Comparison of ENCODE assay signal across 18 cellular contexts in genomic region chr13:99226493-99226892, GRCh38. TPM values are rescaled to one million over a fixed set of nuclear protein-coding genes. Genes with fewer than 3 reads are reported as not detected.
A peak's percentile ranks its signal among the peaks of the same experiment; 100 is the strongest.
DNase-seq lines count a peak whose midpoint lies in the region; ATAC-seq, FAIRE-seq and TF ChIP-seq lines count a peak whose summit lies in the region.
"Had no signal": no experiment of that assay in that cellular context is flagged by ENCODE, and none has a peak within 500 bp of the region (broad histone marks: within the 10 kb centered on the region; RNA-seq: fewer than 3 reads in every experiment).

No MANE protein-coding gene starts in this region.

- H2BK5ac ChIP-seq in trophoblast cell (ENCODE audit: low read depth, low read length, poor library complexity) = no peak overlapping the region
- H2BK5ac ChIP-seq in mesenchymal stem cell (ENCODE audit: low read depth, low read length, poor library complexity, severe bottlenecking) = no peak overlapping the region

- H3K79me1 ChIP-seq in trophoblast cell (ENCODE audit: low read length) (no peaks in the 10 kb centered on the region), mesenchymal stem cell (replicated peaks; ENCODE audit: low read length, poor library complexity, severe bottlenecking) (peaks cover 18% of the 10 kb centered on the region)

- no peak for ATAC-seq in activated CD8-positive, alpha-beta memory T cell treated with anti-CD3 and anti-CD28 coated beads, Interleukin-2, amount 10 ng/mL, durations not matched to agents 7 days and 5 days
- ATAC-seq: A549; activated naive CD4-positive, alpha-beta T cell treated with anti-CD3 and anti-CD28 coated beads, Interleukin-2, amount 50 U/mL, for 72 hours had no signal

- no peaks in the 10 kb centered on the region for H3K9me3 Mint-ChIP-seq in activated CD8-positive, alpha-beta memory T cell treated with anti-CD3 and anti-CD28 coated beads, Interleukin-2, amount 10 ng/mL, durations not matched to agents 7 days and 5 days (ENCODE audit: low read depth)
- H3K9me3 Mint-ChIP-seq in astrocyte (ENCODE audit: unreplicated experiment) = no peaks in the 10 kb centered on the region
- H3K9me3 Mint-ChIP-seq: activated naive CD4-positive, alpha-beta T cell treated with anti-CD3 and anti-CD28 coated beads, Interleukin-2, amount 50 U/mL, for 72 hours had no signal

- H3K18ac ChIP-seq in trophoblast cell (ENCODE audit: low read length) (no peak overlapping the region), mesenchymal stem cell (ENCODE audit: low read depth in 1 of 2, low read length in 2 of 2) (no peak overlapping the region)

- H3K4ac ChIP-seq in trophoblast cell (ENCODE audit: low read depth, low read length) = peak overlapping the region; percentile 1
- no peak overlapping the region for H3K4ac ChIP-seq in mesenchymal stem cell (ENCODE audit: low read depth in 1 of 2, low read length in 2 of 2)

- H2AFZ ChIP-seq in astrocyte (ENCODE audit: low read depth, low read length) = no peak overlapping the region
- H2AFZ ChIP-seq in trophoblast cell (ENCODE audit: insufficient read depth, low read length, poor library complexity) = no peak overlapping the region
- no peak overlapping the region for H2AFZ ChIP-seq in mesenchymal stem cell (ENCODE audit: low read depth, low read length)

- peaks cover 86% of the 10 kb centered on the region for H3K4me1 Mint-ChIP-seq in activated CD8-positive, alpha-beta memory T cell treated with anti-CD3 and anti-CD28 coated beads, Interleukin-2, amount 10 ng/mL, durations not matched to agents 7 days and 5 days
- peaks cover 39% of the 10 kb centered on the region for H3K4me1 Mint-ChIP-seq in astrocyte (ENCODE audit: low read depth, unreplicated experiment)

- H3K23ac ChIP-seq in trophoblast cell (ENCODE audit: low read length) (no peak overlapping the region), mesenchymal stem cell (ENCODE audit: low read length in 2 of 2) (no peak overlapping the region)

- H3K4me2 ChIP-seq in astrocyte (ENCODE audit: low read length) = no peak overlapping the region
- H3K4me2 ChIP-seq in trophoblast cell (ENCODE audit: low read length) = no peak overlapping the region
- H3K4me2 ChIP-seq in mesenchymal stem cell (ENCODE audit: low read length, poor library complexity, severe bottlenecking) = no peak overlapping the region
- H3K4me2 ChIP-seq: A549 had no signal

- H3K36me3 ChIP-seq in KOPT-K1 (ENCODE audit: insufficient read depth, low read length) = peaks cover 23% of the 10 kb centered on the region
- H3K36me3 ChIP-seq in astrocyte (ENCODE audit: insufficient read depth, low read length) = no peaks in the 10 kb centered on the region
- peaks cover 2 to 6% of the 10 kb centered on the region in 2 experiments for H3K36me3 ChIP-seq in trophoblast cell (ENCODE audit: control insufficient read depth in 1 of 2, insufficient read depth in 2 of 2, low read length in 2 of 2)
- H3K36me3 ChIP-seq in mesenchymal stem cell (ENCODE audit: control insufficient read depth in 1 of 2, insufficient read depth in 2 of 2, low read depth in 1 of 2, low read length in 2 of 2) = peaks cover 0 to 10% of the 10 kb centered on the region in 2 experiments
- H3K36me3 ChIP-seq: upper lobe of left lung had no signal

- H3K4me3 ChIP-seq in astrocyte (ENCODE audit: insufficient read depth, low read depth, low read length) = no peak overlapping the region
- H3K4me3 ChIP-seq in trophoblast cell (ENCODE audit: low read depth, low read length) = no peak overlapping the region
- no peak overlapping the region for H3K4me3 ChIP-seq in mesenchymal stem cell (ENCODE audit: insufficient read depth in 1 of 2, low read depth in 1 of 2, low read length in 2 of 2)
- H3K4me3 ChIP-seq: A549, upper lobe of left lung had no signal

- H3K27me3 Mint-ChIP-seq in activated CD8-positive, alpha-beta memory T cell treated with anti-CD3 and anti-CD28 coated beads, Interleukin-2, amount 10 ng/mL, durations not matched to agents 7 days and 5 days = no peaks in the 10 kb centered on the region
- no peaks in the 10 kb centered on the region for H3K27me3 Mint-ChIP-seq in astrocyte (ENCODE audit: low read depth, unreplicated experiment)
- H3K27me3 Mint-ChIP-seq: memory B cell had no signal

- DNase-seq in activated CD8-positive, alpha-beta memory T cell treated with anti-CD3 and anti-CD28 coated beads, Interleukin-2, amount 10 ng/mL, durations not matched to agents 7 days and 5 days = no peak
- DNase-seq in activated CD8-positive, alpha-beta memory T cell treated with anti-CD3 and anti-CD28 coated beads, Interleukin-2, amount 50 U/mL, for 4 hours = no peak
- peak; percentile 16 for DNase-seq in astrocyte (ENCODE audit: low read depth)
- no peak for DNase-seq in trophoblast cell
- no peak for DNase-seq in islet precursor cell
- DNase-seq in mesenchymal stem cell = no peak
- no peak for DNase-seq in stimulated activated CD4-positive, alpha-beta T cell treated with anti-CD3 and anti-CD28 coated beads, Interleukin-2, amount 100 ng/mL, for 48 hours
- DNase-seq: EL; kidney; NCI-H446; stimulated activated CD4-positive, alpha-beta T cell treated with anti-CD3 and anti-CD28 coated beads, Interleukin-12 subunit alpha, Interleukin-12 subunit beta, amount 100 ng/mL, for 4 hours; stimulated activated naive CD4-positive, alpha-beta T cell; upper lobe of left lung had no signal

- H3K27me3 ChIP-seq in astrocyte (ENCODE audit: insufficient read depth, low read length) = no peaks in the 10 kb centered on the region
- H3K27me3 ChIP-seq in trophoblast cell (ENCODE audit: insufficient read depth, low read length) = no peaks in the 10 kb centered on the region
- no peaks in the 10 kb centered on the region for H3K27me3 ChIP-seq in mesenchymal stem cell (ENCODE audit: control insufficient read depth in 1 of 2, insufficient read depth in 1 of 2, low read length in 2 of 2)
- H3K27me3 ChIP-seq: upper lobe of left lung had no signal

- H3K14ac ChIP-seq in trophoblast cell (ENCODE audit: low read length) = no peak overlapping the region
- H3K14ac ChIP-seq in mesenchymal stem cell (ENCODE audit: low read length in 2 of 2) = no peak overlapping the region

- H2BK120ac ChIP-seq in trophoblast cell (ENCODE audit: insufficient read depth, low read length, poor library complexity) (no peak overlapping the region), mesenchymal stem cell (ENCODE audit: low read depth, low read length) (no peak overlapping the region)

- H3K9me3 ChIP-seq in KOPT-K1 (ENCODE audit: insufficient read depth, low read length, poor library complexity, severe bottlenecking) (peaks cover 8% of the 10 kb centered on the region), astrocyte (ENCODE audit: insufficient read depth, low read depth, low read length) (no peaks in the 10 kb centered on the region), trophoblast cell (ENCODE audit: insufficient read depth, low read depth, low read length) (no peaks in the 10 kb centered on the region), mesenchymal stem cell (ENCODE audit: control insufficient read depth, low read length) (no peaks in the 10 kb centered on the region)
- H3K9me3 ChIP-seq: A549, upper lobe of left lung had no signal

- no peak overlapping the region for H4K91ac ChIP-seq in trophoblast cell (ENCODE audit: low read depth, low read length)
- no peak overlapping the region for H4K91ac ChIP-seq in mesenchymal stem cell (ENCODE audit: low read length)

- peaks cover 76% of the 10 kb centered on the region for H3K79me2 ChIP-seq in astrocyte (ENCODE audit: insufficient read depth, low read length)
- peaks cover 8% of the 10 kb centered on the region for H3K79me2 ChIP-seq in trophoblast cell (ENCODE audit: control insufficient read depth, insufficient read depth, low read length, poor library complexity)

- no peak for TF ChIP-seq CTCF in astrocyte (IDR thresholded peaks at IDR 0.05; ENCODE audit: insufficient read depth, low read depth, low read length)

- CTCF ChIA-PET in activated CD8-positive, alpha-beta memory T cell treated with anti-CD3 and anti-CD28 coated beads, Interleukin-2, amount 10 ng/mL, durations not matched to agents 7 days and 5 days (lab: Charles Lee) = interaction anchor here (1.5 kb wide), 2 partner anchors 24 to 31 kb away, joined by 3 to 4 read pairs; partner anchors contain the start of gene GPR18

- no peak overlapping the region for H2AK5ac ChIP-seq in trophoblast cell (ENCODE audit: low read length)
- H2AK5ac ChIP-seq in mesenchymal stem cell (ENCODE audit: low read length, severe bottlenecking) = no peak overlapping the region

- H4K8ac ChIP-seq in trophoblast cell (ENCODE audit: low read depth, low read length) = no peak overlapping the region
- H4K8ac ChIP-seq in mesenchymal stem cell (ENCODE audit: low read length) = no peak overlapping the region

- H4K20me1 ChIP-seq in astrocyte (ENCODE audit: insufficient read depth, low read length) = peaks cover 64% of the 10 kb centered on the region

- H3K27ac ChIP-seq in KOPT-K1 (ENCODE audit: low read depth, low read length, poor library complexity, severe bottlenecking) (peak overlapping the region; percentile 38), astrocyte (ENCODE audit: low read depth, low read length) (no peak overlapping the region), trophoblast cell (ENCODE audit: low read depth, low read length) (no peak overlapping the region), mesenchymal stem cell (ENCODE audit: low read length, poor library complexity, severe bottlenecking) (no peak overlapping the region)
- H3K27ac ChIP-seq: A549, upper lobe of left lung had no signal

- H2BK12ac ChIP-seq in trophoblast cell (ENCODE audit: low read length) = no peak overlapping the region
- H2BK12ac ChIP-seq in mesenchymal stem cell (ENCODE audit: low read length in 2 of 2) = peak overlapping the region in 1 of 2 experiments; percentile 9

- no peak for FAIRE-seq in astrocyte (lab: Jason Lieb, UNC)
- FAIRE-seq: A549, kidney had no signal

- H3K9ac ChIP-seq in astrocyte (ENCODE audit: low read length) (no peak overlapping the region), trophoblast cell (ENCODE audit: low read length) (no peak overlapping the region), mesenchymal stem cell (ENCODE audit: low read length) (no peak overlapping the region)

- H2BK15ac ChIP-seq in mesenchymal stem cell (ENCODE audit: low read depth, poor library complexity, severe bottlenecking) = no peak overlapping the region

- H3K4me1 ChIP-seq in astrocyte (ENCODE audit: insufficient read depth, low read length) = peaks cover 19% of the 10 kb centered on the region
- peaks cover 3 to 5% of the 10 kb centered on the region in 2 experiments for H3K4me1 ChIP-seq in trophoblast cell (ENCODE audit: control insufficient read depth in 1 of 2, insufficient read depth in 2 of 2, low read length in 2 of 2)
- peaks cover 11% of the 10 kb centered on the region for H3K4me1 ChIP-seq in mesenchymal stem cell (ENCODE audit: control insufficient read depth, insufficient read depth, low read depth, low read length)

- no CpG with 5 or more reads among the region's 1 CpG for WGBS in trophoblast cell (ENCODE audit: extremely low coverage, insufficient coverage, insufficient read length)
- 100% methylated on average over 1 of the region's 1 CpG for WGBS in mesenchymal stem cell

- H3K36me3 Mint-ChIP-seq in activated CD8-positive, alpha-beta memory T cell treated with anti-CD3 and anti-CD28 coated beads, Interleukin-2, amount 10 ng/mL, durations not matched to agents 7 days and 5 days = peaks cover 39% of the 10 kb centered on the region
- peaks cover 6% of the 10 kb centered on the region for H3K36me3 Mint-ChIP-seq in astrocyte (ENCODE audit: low read depth, unreplicated experiment)

- H3K27ac Mint-ChIP-seq in activated CD8-positive, alpha-beta memory T cell treated with anti-CD3 and anti-CD28 coated beads, Interleukin-2, amount 10 ng/mL, durations not matched to agents 7 days and 5 days = peak overlapping the region; percentile 61
- H3K27ac Mint-ChIP-seq in astrocyte (ENCODE audit: unreplicated experiment) = no peak overlapping the region
- H3K27ac Mint-ChIP-seq: memory B cell had no signal

- H3K4me3 Mint-ChIP-seq in activated CD8-positive, alpha-beta memory T cell treated with anti-CD3 and anti-CD28 coated beads, Interleukin-2, amount 10 ng/mL, durations not matched to agents 7 days and 5 days = no peak overlapping the region
- peak overlapping the region; percentile 42 for H3K4me3 Mint-ChIP-seq in astrocyte (ENCODE audit: unreplicated experiment)
- H3K4me3 Mint-ChIP-seq: memory B cell had no signal

- no peak overlapping the region for H4K12ac ChIP-seq in trophoblast cell (ENCODE audit: low read depth, low read length)

RNA-seq across cellular contexts. Expression of gene UBAC2, which starts 25.8 kb away (rescaled TPM):
- total RNA-seq in activated CD8-positive, alpha-beta memory T cell treated with anti-CD3 and anti-CD28 coated beads, Interleukin-2, amount 10 ng/mL, durations not matched to agents 7 days and 5 days = 10 to 100 TPM; 52.8 to 60.8 TPM
- total RNA-seq in astrocyte = 61.0 and 64.8 TPM in 2 replicates
- 63.6 and 64.8 TPM in 2 replicates for polyA plus RNA-seq in trophoblast cell (2013)
- 41.9 TPM for polyA plus RNA-seq in mesenchymal stem cell (2013, experiment 1 of 2)
- 42.1 TPM for polyA plus RNA-seq in mesenchymal stem cell (2013, experiment 2 of 2)

RNA-seq across cellular contexts. Expression of gene GPR18, which starts 31.7 kb away (rescaled TPM):
- 10 to 100 TPM; 11.1 to 13.1 TPM for total RNA-seq in activated CD8-positive, alpha-beta memory T cell treated with anti-CD3 and anti-CD28 coated beads, Interleukin-2, amount 10 ng/mL, durations not matched to agents 7 days and 5 days
- total RNA-seq in astrocyte = 0.59 and 1.8 TPM in 2 replicates
- not detected in 2 replicates for polyA plus RNA-seq in trophoblast cell (2013)
- 0.03 TPM for polyA plus RNA-seq in mesenchymal stem cell (2013, experiment 1 of 2)
- polyA plus RNA-seq in mesenchymal stem cell (2013, experiment 2 of 2) = not detected
- total RNA-seq: HT1080 had no signal
- polyA plus RNA-seq: A549 had no signal
